ENCODE assay signal across 1 cellular context in genomic region chr22:22030493-22031182, GRCh38.
A peak's percentile ranks its signal among the peaks of the same experiment; 100 is the strongest.
TF ChIP-seq lines count a peak whose summit lies in the region.

No MANE protein-coding gene starts in this region.

TF ChIP-seq in GM12878, 131 proteins besides CTCF, POLR2A, EP300 and RAD21 (continued from another document):
- no peak for TF ChIP-seq BCL3 (IDR thresholded peaks at IDR 0.05; ENCODE audit: borderline replicate concordance, insufficient read depth, low read depth, low read length, poor library complexity, severe bottlenecking)
- TF ChIP-seq CREM (IDR thresholded peaks at IDR 0.05; ENCODE audit: low read depth) = peak; percentile 29; the same call in 1 of the 2 replicates
- TF ChIP-seq ETV6 (conservative IDR thresholded peaks at IDR 0.05 in 1 of 2, IDR thresholded peaks at IDR 0.05 in 1 of 2; ENCODE audit: borderline replicate concordance in 1 of 2, low read depth in 1 of 2) = no peak
- TF ChIP-seq HDAC2 (IDR thresholded peaks at IDR 0.05) = no peak
- TF ChIP-seq E2F4 (IDR thresholded peaks at IDR 0.05; ENCODE audit: low read depth, low read length) = no peak
- TF ChIP-seq PAX5 (IDR thresholded peaks at IDR 0.05; ENCODE audit: borderline replicate concordance, low read depth, low read length) = peak; percentile 52; the same call in 1 of the 2 replicates
- TF ChIP-seq RELA (IDR thresholded peaks at IDR 0.05; ENCODE audit: borderline replicate concordance, partially characterized antibody) = no peak
- TF ChIP-seq BHLHE40 (IDR thresholded peaks at IDR 0.05; ENCODE audit: borderline replicate concordance in 1 of 2, low read depth in 2 of 2, low read length in 1 of 2) = peak in 1 of 2 experiments; percentile 63; a peak in 2 of 4 replicates
- no peak for TF ChIP-seq USF2 (IDR thresholded peaks at IDR 0.05; ENCODE audit: borderline replicate concordance, low read depth, low read length)
- TF ChIP-seq YY1 (IDR thresholded peaks at IDR 0.05; ENCODE audit: low read depth, low read length) = no peak; the same call in 1 of the 2 replicates
- TF ChIP-seq CBX5 (IDR thresholded peaks at IDR 0.05; ENCODE audit: low read depth) = no peak
- no peak for TF ChIP-seq SUZ12 (IDR thresholded peaks at IDR 0.05; ENCODE audit: unreplicated experiment)
- no peak for TF ChIP-seq IRF5 (IDR thresholded peaks at IDR 0.05; ENCODE audit: borderline replicate concordance)
- 0 out of 2 replicates have a peak, but pooled peaks have one; percentile 25 for TF ChIP-seq DPF2 (IDR thresholded peaks at IDR 0.05)
